Comparison of ENCODE assay signal across 30 cellular contexts in the genomic region with DNA sequence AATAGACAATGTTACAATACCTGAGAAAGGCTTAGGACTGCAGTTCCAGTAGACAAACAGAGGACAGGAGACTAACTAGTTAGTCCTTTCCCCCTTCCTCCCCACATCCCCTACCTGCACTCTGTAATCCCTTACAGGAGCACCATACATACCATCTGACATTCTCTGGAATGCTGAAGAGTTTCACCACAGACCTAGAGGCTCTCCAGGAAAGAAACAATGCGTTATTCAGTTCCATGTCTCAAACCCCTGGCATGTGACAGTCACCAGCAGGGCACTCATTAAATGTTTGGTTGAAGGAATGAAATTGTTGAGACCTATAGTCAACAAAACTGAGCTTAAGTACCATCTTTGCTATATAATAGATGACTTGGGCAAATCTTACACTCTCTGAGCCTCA.
DNase-seq lines count a peak whose midpoint lies in the region; TF ChIP-seq lines count a peak whose summit lies in the region.
"Had no signal": no experiment of that assay in that cellular context is flagged by ENCODE, and none has a peak within 500 bp of the region (broad histone marks: within the 10 kb centered on the region; RNA-seq: fewer than 3 reads in every experiment).

No MANE protein-coding gene starts in this region.

- H3K4me1 ChIP-seq in MM.1S (ENCODE audit: low read length) (no peaks in the 10 kb centered on the region; the same call in 1 of the 2 replicates), mucosa of rectum (ENCODE audit: control insufficient read depth in 2 of 2, insufficient read depth in 2 of 2, low read length in 2 of 2) (peaks cover 6 to 18% of the 10 kb centered on the region in 2 donors)

- no peaks in the 10 kb centered on the region for H3K36me3 Mint-ChIP-seq in activated CD4-positive, alpha-beta memory T cell treated with anti-CD3 and anti-CD28 coated beads for 36 hours
- H3K36me3 Mint-ChIP-seq: activated naive CD4-positive, alpha-beta T cell treated with anti-CD3 and anti-CD28 coated beads, Interleukin-2, amount 50 U/mL, for 72 hours; CD4-positive, CD25-positive, alpha-beta regulatory T cell had no signal

- peaks cover 3% of the 10 kb centered on the region for H3K27me3 Mint-ChIP-seq in activated CD4-positive, alpha-beta memory T cell treated with anti-CD3 and anti-CD28 coated beads for 36 hours

- H3K4me3 ChIP-seq in MM.1S (ENCODE audit: low read length), result no peak overlapping the region
- no peak overlapping the region for H3K4me3 ChIP-seq in mucosa of rectum (ENCODE audit: low read length in 2 of 2)
- H3K4me3 ChIP-seq: dorsolateral prefrontal cortex, sigmoid colon, SK-N-MC had no signal

- no peaks in the 10 kb centered on the region for H3K79me2 ChIP-seq in MM.1S (ENCODE audit: low read length)

- no peak overlapping the region for H3K4me3 Mint-ChIP-seq in activated CD4-positive, alpha-beta memory T cell treated with anti-CD3 and anti-CD28 coated beads for 36 hours
- H3K4me3 Mint-ChIP-seq: CD4-positive, CD25-positive, alpha-beta regulatory T cell; nephron; stimulated activated naive CD8-positive, alpha-beta T cell treated with anti-CD3 and anti-CD28 coated beads, Interleukin-15, Interleukin-2, amounts not matched to agents 100 ng/mL and 50 ng/mL, for 24 hours; T-helper 17 cell had no signal

- CTCF ChIA-PET in activated CD4-positive, alpha-beta memory T cell treated with anti-CD3 and anti-CD28 coated beads for 36 hours (lab: Charles Lee), result interaction anchor here (0.6 to 0.7 kb wide), 2 partner anchors 234 to 237 kb away, joined by 3 to 5 read pairs; no protein-coding TSS in a partner anchor
- CTCF ChIA-PET in RWPE1 (lab: Yijun Ruan, JAX), result interaction anchor here (0.8 to 2.1 kb wide), 2 partner anchors 16 to 99 kb away, joined by 3 to 13 read pairs; no protein-coding TSS in a partner anchor

- intact Hi-C loops in activated CD4-positive, alpha-beta memory T cell treated with anti-CD3 and anti-CD28 coated beads for 36 hours (cut with micrococcal nuclease), result no loop called here

- POLR2A ChIA-PET in activated CD4-positive, alpha-beta memory T cell treated with anti-CD3 and anti-CD28 coated beads for 36 hours (lab: Charles Lee), result no interaction called here
- POLR2A ChIA-PET in RWPE1 (lab: Yijun Ruan, JAX; ENCODE audit: low non-redundant PET), result no interaction called here

- H3K27ac ChIP-seq in MM.1S (ENCODE audit: low read length) (no peak overlapping the region), mucosa of rectum (ENCODE audit: low read depth in 2 of 2, low read length in 2 of 2) (peak overlapping the region; percentile 13 to 48), RWPE1 (no peak overlapping the region)
- H3K27ac ChIP-seq: dorsolateral prefrontal cortex, sigmoid colon, SK-N-MC had no signal

- no peak overlapping the region for H3K27ac Mint-ChIP-seq in activated CD4-positive, alpha-beta memory T cell treated with anti-CD3 and anti-CD28 coated beads for 36 hours
- H3K27ac Mint-ChIP-seq: activated naive CD4-positive, alpha-beta T cell treated with anti-CD3 and anti-CD28 coated beads, Interleukin-2, amount 50 U/mL, for 72 hours; activated T-helper 2 cell treated with anti-CD3 and anti-CD28 coated beads, Interferon-gamma antibody, Interleukin-2, Interleukin-4, amounts not matched to agents 10 μg/mL and 5 μg/mL and 100 μg/mL, durations not matched to agents 14 hours and 24 hours and 36 hours; CD4-positive, CD25-positive, alpha-beta regulatory T cell; stimulated activated naive CD8-positive, alpha-beta T cell treated with anti-CD3 and anti-CD28 coated beads, Interleukin-15, Interleukin-2, amounts not matched to agents 100 ng/mL and 50 ng/mL, for 24 hours; T-helper 17 cell had no signal

- no peaks in the 10 kb centered on the region for H3K9me3 ChIP-seq in MM.1S (replicated peaks; ENCODE audit: insufficient read depth, low read length)
- no peaks in the 10 kb centered on the region for H3K9me3 ChIP-seq in mucosa of rectum (ENCODE audit: control insufficient read depth in 2 of 2, low read length in 2 of 2)
- H3K9me3 ChIP-seq: sigmoid colon had no signal

- H3K9me2 ChIP-seq in MM.1S (replicated peaks; ENCODE audit: insufficient read depth, low read length), result no peaks in the 10 kb centered on the region

- H2AFZ ChIP-seq in MM.1S (ENCODE audit: low read length), result peak overlapping the region; percentile 47

- no peaks in the 10 kb centered on the region for H3K9me3 Mint-ChIP-seq in activated CD4-positive, alpha-beta memory T cell treated with anti-CD3 and anti-CD28 coated beads for 36 hours
- H3K9me3 Mint-ChIP-seq: activated naive CD4-positive, alpha-beta T cell treated with anti-CD3 and anti-CD28 coated beads, Interleukin-2, amount 50 U/mL, for 72 hours; activated T-helper 2 cell treated with anti-CD3 and anti-CD28 coated beads, Interferon-gamma antibody, Interleukin-2, Interleukin-4, amounts not matched to agents 10 μg/mL and 5 μg/mL and 100 μg/mL, durations not matched to agents 14 hours and 24 hours and 36 hours; stimulated activated naive CD8-positive, alpha-beta T cell treated with anti-CD3 and anti-CD28 coated beads, Interleukin-15, Interleukin-2, amounts not matched to agents 100 ng/mL and 50 ng/mL, for 24 hours had no signal

- H3F3A ChIP-seq in MM.1S (ENCODE audit: insufficient read depth, low read length), result no peaks in the 10 kb centered on the region

- no peaks in the 10 kb centered on the region for H3K27me3 ChIP-seq in MM.1S (replicated peaks; ENCODE audit: insufficient read depth, low read length)
- no peaks in the 10 kb centered on the region for H3K27me3 ChIP-seq in mucosa of rectum (ENCODE audit: control insufficient read depth in 2 of 2, insufficient read depth in 2 of 2, low read length in 2 of 2)
- H3K27me3 ChIP-seq: dorsolateral prefrontal cortex, sigmoid colon had no signal

- DNase-seq in COLO829 (ENCODE audit: low spot score) (peak; percentile 60), MM.1S (no peak), glomerular visceral epithelial cell (ENCODE audit: extremely low spot score) (peak; percentile 16), RWPE1 (ENCODE audit: low spot score) (no peak), DMS114 treated with DMSO at 0.1 percent for 48 hours (lab: John Stamatoyannopoulos, UW; ENCODE audit: unreplicated experiment) (no peak), occipital lobe (lab: John Stamatoyannopoulos, UW) (no peak)
- DNase-seq in activated CD4-positive, alpha-beta memory T cell treated with anti-CD3 and anti-CD28 coated beads for 36 hours, result no peak
- DNase-seq: activated CD4-positive, alpha-beta T cell treated with anti-CD3 and anti-CD28 coated beads for 4 hours; aorta; CD4-positive, CD25-positive, alpha-beta regulatory T cell; central memory CD4-positive, alpha-beta T cell; DMS153; dorsolateral prefrontal cortex; GF-D8; glutamatergic neuron; Karpas-422; left cardiac atrium; NCI-H1048; NCI-H187; NCI-H69; posterior cingulate gyrus; sigmoid colon; stimulated activated CD4-positive, alpha-beta T cell treated with anti-CD3 and anti-CD28 coated beads, Interleukin-15, amount 100 ng/mL, for 24 hours; T-helper 17 cell had no signal

- H4K20me1 ChIP-seq in MM.1S (ENCODE audit: insufficient read depth, low read length), result no peaks in the 10 kb centered on the region

- peak overlapping the region; percentile 42 for H3K4me2 ChIP-seq in MM.1S (ENCODE audit: low read depth, low read length)

- no peaks in the 10 kb centered on the region for H3K36me3 ChIP-seq in MM.1S (replicated peaks; ENCODE audit: insufficient read depth, low read length)
- H3K36me3 ChIP-seq in mucosa of rectum (ENCODE audit: control insufficient read depth in 2 of 2, insufficient read depth in 2 of 2, low read length in 2 of 2), result no peaks in the 10 kb centered on the region
- H3K36me3 ChIP-seq: sigmoid colon had no signal

- no peak overlapping the region for H3K9ac ChIP-seq in MM.1S (ENCODE audit: low read length)
- no peak overlapping the region for H3K9ac ChIP-seq in mucosa of rectum (ENCODE audit: low read depth in 1 of 2, low read length in 2 of 2)

- no peak for TF ChIP-seq CTCF in MM.1S (IDR thresholded peaks at IDR 0.05; ENCODE audit: low read length)
- TF ChIP-seq CTCF in RWPE1 (conservative IDR thresholded peaks at IDR 0.05; ENCODE audit: low read depth), result no peak

- no peaks in the 10 kb centered on the region for H3K4me1 Mint-ChIP-seq in activated CD4-positive, alpha-beta memory T cell treated with anti-CD3 and anti-CD28 coated beads for 36 hours (ENCODE audit: low read depth)
- H3K4me1 Mint-ChIP-seq: CD4-positive, CD25-positive, alpha-beta regulatory T cell had no signal

Comparison
In these comparisons a context has a peak if more than half of its experiments do, and no peak if none do; other contexts are left out.
1. DNase-seq: peak in COLO829 (single experiment) and glomerular visceral epithelial cell (single experiment); none in MM.1S (single experiment), activated CD4-positive, alpha-beta memory T cell treated with anti-CD3 and anti-CD28 coated beads for 36 hours (single experiment), RWPE1 (single experiment), DMS114 treated with DMSO at 0.1 percent for 48 hours (single experiment) and occipital lobe (single experiment).
2. H3K27ac ChIP-seq: peak in mucosa of rectum (2 of 2); none in MM.1S (single experiment) and RWPE1 (single experiment).